ENCODE assay signal across 8 cellular contexts in genomic region chr20:38164624-38165088, GRCh38. TPM values are rescaled to one million over a fixed set of nuclear protein-coding genes. Genes with fewer than 3 reads are reported as not detected.
A peak's percentile ranks its signal among the peaks of the same experiment; 100 is the strongest.
DNase-seq lines count a peak whose midpoint lies in the region; ATAC-seq and TF ChIP-seq lines count a peak whose summit lies in the region.

No MANE protein-coding gene starts in this region.

- H3K27me3 Mint-ChIP-seq in activated CD4-positive, alpha-beta T cell treated with anti-CD3 and anti-CD28 coated beads, Interleukin-2, amount 10 ng/mL, durations not matched to agents 7 days and 5 days: peaks cover 18% of the 10 kb centered on the region

- peaks cover 12% of the 10 kb centered on the region; the same call in 1 of the 2 replicates for H3K4me1 ChIP-seq in MM.1S (ENCODE audit: low read length)
- peaks cover 44% of the 10 kb centered on the region for H3K4me1 ChIP-seq in mesodermal cell (ENCODE audit: control insufficient read depth, insufficient read depth, low read length, poor library complexity, severe bottlenecking)
- H3K4me1 ChIP-seq in upper lobe of right lung: peaks cover 68% of the 10 kb centered on the region

- H3K9me3 ChIP-seq in MM.1S (replicated peaks; ENCODE audit: insufficient read depth, low read length) (no peaks in the 10 kb centered on the region), mesodermal cell (ENCODE audit: control insufficient read depth, low read length) (no peaks in the 10 kb centered on the region), upper lobe of right lung (no peaks in the 10 kb centered on the region)

- DNase-seq in MM.1S (no peak), epithelial cell of proximal tubule (ENCODE audit: low read depth) (no peak), upper lobe of right lung (no peak), dedifferentiated amniotic fluid mesenchymal stem cell (ENCODE audit: extremely low spot score) (no peak)
- DNase-seq in activated CD4-positive, alpha-beta T cell treated with anti-CD3 and anti-CD28 coated beads, Interleukin-2, amount 10 ng/mL, durations not matched to agents 7 days and 5 days: no peak

- H3K36me3 Mint-ChIP-seq in activated CD4-positive, alpha-beta T cell treated with anti-CD3 and anti-CD28 coated beads, Interleukin-2, amount 10 ng/mL, durations not matched to agents 7 days and 5 days (ENCODE audit: low read depth): no peaks in the 10 kb centered on the region

- no peak overlapping the region for H3K4me3 Mint-ChIP-seq in activated CD4-positive, alpha-beta T cell treated with anti-CD3 and anti-CD28 coated beads, Interleukin-2, amount 10 ng/mL, durations not matched to agents 7 days and 5 days

- H3F3A ChIP-seq in MM.1S (ENCODE audit: insufficient read depth, low read length): no peaks in the 10 kb centered on the region

- no peak overlapping the region for H3K9ac ChIP-seq in MM.1S (ENCODE audit: low read length)

- H3K27me3 ChIP-seq in MM.1S (replicated peaks; ENCODE audit: insufficient read depth, low read length) (no peaks in the 10 kb centered on the region), upper lobe of right lung (no peaks in the 10 kb centered on the region)

- ATAC-seq in upper lobe of right lung (no peak), GM18517 (IDR thresholded peaks at IDR 0.05; ENCODE audit: unreplicated experiment) (no peak), HG03571 (IDR thresholded peaks at IDR 0.05; ENCODE audit: unreplicated experiment) (no peak)

- POLR2A ChIA-PET in activated CD4-positive, alpha-beta T cell treated with anti-CD3 and anti-CD28 coated beads, Interleukin-2, amount 10 ng/mL, durations not matched to agents 7 days and 5 days (lab: Charles Lee): no interaction called here

- CTCF ChIA-PET in activated CD4-positive, alpha-beta T cell treated with anti-CD3 and anti-CD28 coated beads, Interleukin-2, amount 10 ng/mL, durations not matched to agents 7 days and 5 days (lab: Charles Lee): interaction anchor here (0.6 to 1.3 kb wide), 3 partner anchors 56 to 167 kb away, joined by 3 read pairs; no protein-coding TSS in a partner anchor

- H3K4me2 ChIP-seq in MM.1S (ENCODE audit: low read depth, low read length): peak overlapping the region; percentile 43

- H3K9me3 Mint-ChIP-seq in activated CD4-positive, alpha-beta T cell treated with anti-CD3 and anti-CD28 coated beads, Interleukin-2, amount 10 ng/mL, durations not matched to agents 7 days and 5 days: no peaks in the 10 kb centered on the region

- intact Hi-C loops in upper lobe of right lung (cut with DNase I): loop anchor here (5.0 kb wide), 1 partner anchor 87 kb away; no protein-coding TSS in a partner anchor

- H3K9me2 ChIP-seq in MM.1S (replicated peaks; ENCODE audit: insufficient read depth, low read length): no peaks in the 10 kb centered on the region

- peaks cover 23% of the 10 kb centered on the region for H3K4me1 Mint-ChIP-seq in activated CD4-positive, alpha-beta T cell treated with anti-CD3 and anti-CD28 coated beads, Interleukin-2, amount 10 ng/mL, durations not matched to agents 7 days and 5 days

- H3K36me3 ChIP-seq in MM.1S (replicated peaks; ENCODE audit: insufficient read depth, low read length) (no peaks in the 10 kb centered on the region), mesodermal cell (ENCODE audit: control insufficient read depth, insufficient read depth, low read length) (peaks cover 20% of the 10 kb centered on the region), upper lobe of right lung (peaks cover 14% of the 10 kb centered on the region)

- no peak for TF ChIP-seq CTCF in MM.1S (IDR thresholded peaks at IDR 0.05; ENCODE audit: low read length)
- no peak for TF ChIP-seq CTCF in epithelial cell of proximal tubule (conservative IDR thresholded peaks at IDR 0.05; ENCODE audit: low read depth, low read length)
- no peak for TF ChIP-seq CTCF in upper lobe of right lung (IDR thresholded peaks at IDR 0.05)

- no peaks in the 10 kb centered on the region for H4K20me1 ChIP-seq in MM.1S (ENCODE audit: insufficient read depth, low read length)

- H3K79me2 ChIP-seq in MM.1S (ENCODE audit: low read length): no peaks in the 10 kb centered on the region

- H3K27ac ChIP-seq in MM.1S (ENCODE audit: low read length) (no peak overlapping the region), mesodermal cell (ENCODE audit: low read depth, low read length, severe bottlenecking) (no peak overlapping the region), upper lobe of right lung (peak overlapping the region; percentile 77)

- H2AFZ ChIP-seq in MM.1S (ENCODE audit: low read length): 0 out of 2 replicates have a peak overlapping the region, but pooled peaks have one; percentile 15

- 82 to 83% methylated on average over 9 to 12 of the region's 14 CpGs for WGBS in mesodermal cell (ENCODE audit: insufficient coverage in 2 of 2), 2 experiments

- H3K4me3 ChIP-seq in MM.1S (ENCODE audit: low read length): no peak overlapping the region; the same call in 1 of the 2 replicates
- peak overlapping the region; percentile 85 for H3K4me3 ChIP-seq in epithelial cell of proximal tubule (ENCODE audit: low read depth, low read length)
- H3K4me3 ChIP-seq in mesodermal cell (ENCODE audit: extremely low read depth, insufficient read depth, low read length, poor library complexity, severe bottlenecking): peak overlapping the region; percentile 33
- H3K4me3 ChIP-seq in upper lobe of right lung: peak overlapping the region; percentile 63

- no peak overlapping the region for H3K27ac Mint-ChIP-seq in activated CD4-positive, alpha-beta T cell treated with anti-CD3 and anti-CD28 coated beads, Interleukin-2, amount 10 ng/mL, durations not matched to agents 7 days and 5 days

RNA-seq across cellular contexts. Expression of gene TGM2, which starts 0.4 kb away (rescaled TPM):
- total RNA-seq in epithelial cell of proximal tubule (137 and 150 TPM in 2 replicates), upper lobe of right lung (562 TPM)
- polyA plus RNA-seq in mesodermal cell (2013, experiment 1 of 2): 118 TPM
- 115 TPM for polyA plus RNA-seq in mesodermal cell (2013, experiment 2 of 2)
- under 1 TPM; 0.07 to 0.21 TPM for total RNA-seq in activated CD4-positive, alpha-beta T cell treated with anti-CD3 and anti-CD28 coated beads, Interleukin-2, amount 10 ng/mL, durations not matched to agents 7 days and 5 days

Comparison
In these comparisons a context has a peak if more than half of its experiments do, and no peak if none do; other contexts are left out.
1. RNA of gene TGM2, which starts 0.4 kb away (total RNA-seq): 562 TPM in upper lobe of right lung (single experiment) and 137 to 150 TPM in epithelial cell of proximal tubule; 0.07 to 0.21 TPM in activated CD4-positive, alpha-beta T cell treated with anti-CD3 and anti-CD28 coated beads, Interleukin-2, amount 10 ng/mL, durations not matched to agents 7 days and 5 days; every median in the first group is over 100 times any median in the second.